In the genomic region with DNA sequence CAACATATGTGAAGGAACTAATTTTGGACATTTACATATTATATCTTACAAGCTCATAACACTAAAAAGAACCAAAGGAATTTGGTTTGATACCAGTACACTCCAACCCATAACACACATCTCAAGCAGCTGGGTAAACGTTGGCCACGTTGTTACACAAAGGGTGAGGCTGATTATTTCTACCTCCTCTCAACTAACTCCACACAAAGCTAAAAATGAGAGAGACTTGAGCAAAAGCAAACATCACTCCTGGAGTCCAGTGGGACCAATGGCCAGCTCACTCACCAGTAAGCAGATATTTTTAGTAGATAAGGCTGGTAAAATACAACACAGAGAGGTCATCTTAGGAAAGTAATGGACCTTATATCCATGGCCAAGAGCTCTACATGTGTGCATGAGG, we compare ENCODE assay signal across 19 cellular contexts.
DNase-seq lines count a peak whose midpoint lies in the region; ATAC-seq and TF ChIP-seq lines count a peak whose summit lies in the region.
"Had no signal": no experiment of that assay in that cellular context is flagged by ENCODE, and none has a peak within 500 bp of the region (broad histone marks: within the 10 kb centered on the region; RNA-seq: fewer than 3 reads in every experiment).

No MANE protein-coding gene starts in this region.

- peaks cover 20% of the 10 kb centered on the region for H3K4me1 ChIP-seq in SJCRH30
- H3K4me1 ChIP-seq: BLaER1 had no signal

- H3K27me3 ChIP-seq in SJCRH30 = no peaks in the 10 kb centered on the region
- H3K27me3 ChIP-seq: BLaER1, SJSA1 had no signal

- no peaks in the 10 kb centered on the region for H3K36me3 ChIP-seq in SJCRH30
- H3K36me3 ChIP-seq: BLaER1, SJSA1 had no signal

- no peak overlapping the region for H3K4me3 ChIP-seq in SJCRH30
- H3K4me3 ChIP-seq: BLaER1, SJSA1 had no signal

- peaks cover 14% of the 10 kb centered on the region for H3K4me1 Mint-ChIP-seq in progenitor cell of endocrine pancreas (ENCODE audit: low read depth)
- H3K4me1 Mint-ChIP-seq in activated T-helper 1 cell treated with anti-CD3 and anti-CD28 coated beads, Interleukin-12 subunit alpha, Interleukin-12 subunit beta, Interleukin-2, Interleukin-4 antibody, amounts not matched to agents 30 ng/mL and 10 ng/mL and 1 ng/mL, durations not matched to agents 14 hours and 24 hours and 36 hours (ENCODE audit: low read depth) = no peaks in the 10 kb centered on the region

- no peak overlapping the region for H3K4me3 Mint-ChIP-seq in progenitor cell of endocrine pancreas (ENCODE audit: low read depth)
- no peak overlapping the region for H3K4me3 Mint-ChIP-seq in activated T-helper 1 cell treated with anti-CD3 and anti-CD28 coated beads, Interleukin-12 subunit alpha, Interleukin-12 subunit beta, Interleukin-2, Interleukin-4 antibody, amounts not matched to agents 30 ng/mL and 10 ng/mL and 1 ng/mL, durations not matched to agents 14 hours and 24 hours and 36 hours
- H3K4me3 Mint-ChIP-seq: CD4-positive, alpha-beta T cell; H9 had no signal

- no peak for TF ChIP-seq CTCF in progenitor cell of endocrine pancreas (IDR thresholded peaks at IDR 0.05; ENCODE audit: unreplicated experiment)

- peaks cover 1% of the 10 kb centered on the region for H3K36me3 Mint-ChIP-seq in progenitor cell of endocrine pancreas (ENCODE audit: insufficient read depth)
- no peaks in the 10 kb centered on the region for H3K36me3 Mint-ChIP-seq in activated T-helper 1 cell treated with anti-CD3 and anti-CD28 coated beads, Interleukin-12 subunit alpha, Interleukin-12 subunit beta, Interleukin-2, Interleukin-4 antibody, amounts not matched to agents 30 ng/mL and 10 ng/mL and 1 ng/mL, durations not matched to agents 14 hours and 24 hours and 36 hours (ENCODE audit: low read depth)

- peak overlapping the region; percentile 62; the same call in 1 of the 2 replicates for H3K27ac ChIP-seq in SJCRH30
- H3K27ac ChIP-seq: BLaER1, SJSA1 had no signal

- intact Hi-C loops in activated T-helper 1 cell treated with anti-CD3 and anti-CD28 coated beads, Interleukin-12 subunit alpha, Interleukin-12 subunit beta, Interleukin-2, Interleukin-4 antibody, amounts not matched to agents 30 ng/mL and 10 ng/mL and 1 ng/mL, durations not matched to agents 14 hours and 24 hours and 36 hours (cut with micrococcal nuclease) = no loop called here

- peak overlapping the region; percentile 13 for H3K27ac Mint-ChIP-seq in progenitor cell of endocrine pancreas
- no peak overlapping the region for H3K27ac Mint-ChIP-seq in activated T-helper 1 cell treated with anti-CD3 and anti-CD28 coated beads, Interleukin-12 subunit alpha, Interleukin-12 subunit beta, Interleukin-2, Interleukin-4 antibody, amounts not matched to agents 30 ng/mL and 10 ng/mL and 1 ng/mL, durations not matched to agents 14 hours and 24 hours and 36 hours
- H3K27ac Mint-ChIP-seq: CD4-positive, alpha-beta T cell; H9 had no signal

- ATAC-seq in HG03039 (IDR thresholded peaks at IDR 0.05; ENCODE audit: unreplicated experiment) (no peak), HG03097 (IDR thresholded peaks at IDR 0.05; ENCODE audit: low FRiP score, unreplicated experiment) (no peak)
- ATAC-seq: Panc1 had no signal

- peaks cover 4% of the 10 kb centered on the region for H3K9me3 Mint-ChIP-seq in progenitor cell of endocrine pancreas (ENCODE audit: low read depth)
- no peaks in the 10 kb centered on the region for H3K9me3 Mint-ChIP-seq in activated T-helper 1 cell treated with anti-CD3 and anti-CD28 coated beads, Interleukin-12 subunit alpha, Interleukin-12 subunit beta, Interleukin-2, Interleukin-4 antibody, amounts not matched to agents 30 ng/mL and 10 ng/mL and 1 ng/mL, durations not matched to agents 14 hours and 24 hours and 36 hours
- H3K9me3 Mint-ChIP-seq: CD4-positive, alpha-beta T cell had no signal

- H3K27me3 Mint-ChIP-seq in progenitor cell of endocrine pancreas = no peaks in the 10 kb centered on the region
- H3K27me3 Mint-ChIP-seq in activated T-helper 1 cell treated with anti-CD3 and anti-CD28 coated beads, Interleukin-12 subunit alpha, Interleukin-12 subunit beta, Interleukin-2, Interleukin-4 antibody, amounts not matched to agents 30 ng/mL and 10 ng/mL and 1 ng/mL, durations not matched to agents 14 hours and 24 hours and 36 hours (ENCODE audit: insufficient read depth) = peaks cover 3% of the 10 kb centered on the region
- H3K27me3 Mint-ChIP-seq: CD4-positive, alpha-beta T cell had no signal

- peak; percentile 19 for DNase-seq in DMS53 treated with DMSO at 0.1 percent for 48 hours (lab: John Stamatoyannopoulos, UW; ENCODE audit: unreplicated experiment)
- DNase-seq in NCI-H2029 (lab: John Stamatoyannopoulos, UW) = peak; percentile 24
- no peak for DNase-seq in SJCRH30
- no peak for DNase-seq in progenitor cell of endocrine pancreas (ENCODE audit: low spot score, unreplicated experiment)
- DNase-seq in activated CD8-positive, alpha-beta memory T cell treated with anti-CD3 and anti-CD28 coated beads, Interleukin-2, amount 50 U/mL, for 48 hours = no peak
- no peak for DNase-seq in activated T-helper 1 cell treated with anti-CD3 and anti-CD28 coated beads, Interleukin-12 subunit alpha, Interleukin-12 subunit beta, Interleukin-2, Interleukin-4 antibody, amounts not matched to agents 30 ng/mL and 10 ng/mL and 1 ng/mL, durations not matched to agents 14 hours and 24 hours and 36 hours (ENCODE audit: low spot score)
- DNase-seq: ACHN; CD4-positive, alpha-beta T cell; H9; IMR-90; NCI-H187 treated with DMSO at 0.1 percent for 48 hours; NCI-H345; NCI-H524; T-helper 1 cell had no signal

- H3K9me3 ChIP-seq in SJCRH30 (replicated peaks) = no peaks in the 10 kb centered on the region
- H3K9me3 ChIP-seq: SJSA1 had no signal

Comparison
In these comparisons a context has a peak if more than half of its experiments do, and no peak if none do; other contexts are left out.
1. DNase-seq: peak in DMS53 treated with DMSO at 0.1 percent for 48 hours (single experiment) and NCI-H2029 (single experiment); none in SJCRH30 (0 of 2), progenitor cell of endocrine pancreas (single experiment), activated CD8-positive, alpha-beta memory T cell treated with anti-CD3 and anti-CD28 coated beads, Interleukin-2, amount 50 U/mL, for 48 hours (single experiment) and activated T-helper 1 cell treated with anti-CD3 and anti-CD28 coated beads, Interleukin-12 subunit alpha, Interleukin-12 subunit beta, Interleukin-2, Interleukin-4 antibody, amounts not matched to agents 30 ng/mL and 10 ng/mL and 1 ng/mL, durations not matched to agents 14 hours and 24 hours and 36 hours (single experiment).